Comparison of ENCODE assay signal across 1 cellular context in the genomic region with DNA sequence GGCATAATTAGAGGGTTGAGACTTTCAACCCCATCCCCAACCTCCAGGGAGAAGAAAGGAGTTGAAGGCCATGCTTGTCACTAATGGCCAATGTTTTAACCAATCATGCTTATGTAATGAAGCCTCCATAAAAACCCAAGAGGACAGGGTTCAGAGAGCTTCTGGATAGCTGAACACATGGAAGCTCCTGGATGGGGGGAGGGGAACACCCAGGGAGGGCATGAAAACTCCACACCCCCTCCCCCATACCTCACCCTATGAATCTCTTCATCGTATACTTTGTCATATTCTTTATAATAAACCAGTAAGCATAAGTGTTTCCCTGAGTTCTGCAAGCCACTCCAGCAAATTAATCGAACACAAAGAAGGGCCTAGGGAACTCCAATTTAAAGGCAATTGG.
TF ChIP-seq lines count a peak whose summit lies in the region.

No MANE protein-coding gene starts in this region.

TF ChIP-seq in K562, 482 proteins besides CTCF, POLR2A, EP300 and RAD21 (continues in another document):
- TF ChIP-seq CHD2 (IDR thresholded peaks at IDR 0.05; ENCODE audit: low read depth, low read length) (0 out of 2 replicates have a peak, but pooled peaks have one; percentile 20), HMBOX1 (IDR thresholded peaks at IDR 0.05) (no peak), CUX1 (CRISPR knock-in tag; IDR thresholded peaks at IDR 0.05) (0 out of 2 replicates have a peak, but pooled peaks have one; percentile 30), ZNF592 (IDR thresholded peaks at IDR 0.05) (peak; percentile 83), RBBP5 (IDR thresholded peaks at IDR 0.05; ENCODE audit: borderline replicate concordance, insufficient read depth, low read length, poor library complexity, severe bottlenecking) (no peak), CHD1 (IDR thresholded peaks at IDR 0.05; ENCODE audit: low read length) (no peak), MEF2A (IDR thresholded peaks at IDR 0.05; ENCODE audit: control insufficient read depth, low read depth, low read length) (no peak), FOXK2 (conservative IDR thresholded peaks at IDR 0.05 in 1 of 2, IDR thresholded peaks at IDR 0.05 in 1 of 2; ENCODE audit: low read depth in 2 of 2) (no peak), HBP1 (CRISPR knock-in tag; IDR thresholded peaks at IDR 0.05) (no peak), CAMTA2 (CRISPR knock-in tag; conservative IDR thresholded peaks at IDR 0.05) (no peak), ZNF3 (CRISPR knock-in tag; IDR thresholded peaks at IDR 0.05) (no peak), POLR2AphosphoS2 (IDR thresholded peaks at IDR 0.05; ENCODE audit: low read length) (no peak), GABPB1 (CRISPR knock-in tag; IDR thresholded peaks at IDR 0.05) (no peak), YY1 (IDR thresholded peaks at IDR 0.05; ENCODE audit: borderline replicate concordance in 1 of 3, control insufficient read depth in 1 of 3, extremely low read depth in 1 of 3, insufficient read depth in 3 of 3, insufficient read length in 1 of 3, insufficient replicate concordance in 2 of 3, low read depth in 1 of 3, low read length in 2 of 3) (no peak), CEBPG (CRISPR knock-in tag; IDR thresholded peaks at IDR 0.05) (0 out of 2 replicates have a peak, but pooled peaks have one; percentile 14), CEBPG (tag; conservative IDR thresholded peaks at IDR 0.05 in 1 of 2, IDR thresholded peaks at IDR 0.05 in 1 of 2) (no peak), MYC (IDR thresholded peaks at IDR 0.05; ENCODE audit: low read depth, low read length) (0 out of 2 replicates have a peak, but pooled peaks have one; percentile 12), MYC (CRISPR knock-in tag; IDR thresholded peaks at IDR 0.05; ENCODE audit: borderline replicate concordance, low read depth) (no peak), FOXK1 (CRISPR knock-in tag; IDR thresholded peaks at IDR 0.05; ENCODE audit: borderline replicate concordance) (no peak), KLF10 (CRISPR knock-in tag; IDR thresholded peaks at IDR 0.05) (no peak), CSDE1 (IDR thresholded peaks at IDR 0.05) (no peak), SIN3B (IDR thresholded peaks at IDR 0.05; ENCODE audit: low read depth) (no peak), BCOR (IDR thresholded peaks at IDR 0.05) (no peak), NFRKB (IDR thresholded peaks at IDR 0.05; ENCODE audit: low read depth) (peak; percentile 70; the same call in 1 of the 2 replicates), ELF2 (CRISPR knock-in tag; IDR thresholded peaks at IDR 0.05) (no peak), L3MBTL2 (IDR thresholded peaks at IDR 0.05) (no peak), ZNF398 (CRISPR knock-in tag; IDR thresholded peaks at IDR 0.05) (no peak), KDM1A (IDR thresholded peaks at IDR 0.05) (no peak), NCOA4 (IDR thresholded peaks at IDR 0.05; ENCODE audit: partially characterized antibody) (no peak), NRF1 (conservative IDR thresholded peaks at IDR 0.05 in 1 of 2, IDR thresholded peaks at IDR 0.05 in 1 of 2) (no peak), IFI16 (CRISPR knock-in tag; IDR thresholded peaks at IDR 0.05) (no peak), ZNF766 (CRISPR knock-in tag; conservative IDR thresholded peaks at IDR 0.05) (0 out of 2 replicates have a peak, but pooled peaks have one; percentile 15), SNIP1 (IDR thresholded peaks at IDR 0.05; ENCODE audit: low read depth) (no peak), TRIM24 (IDR thresholded peaks at IDR 0.05) (no peak), LEF1 (IDR thresholded peaks at IDR 0.05) (0 out of 2 replicates have a peak, but pooled peaks have one; percentile 42), FOXJ3 (CRISPR knock-in tag; IDR thresholded peaks at IDR 0.05) (no peak), ZNF589 (CRISPR knock-in tag; IDR thresholded peaks at IDR 0.05; ENCODE audit: low read depth) (0 out of 2 replicates have a peak, but pooled peaks have one; percentile 39), DMBX1 (CRISPR knock-in tag; IDR thresholded peaks at IDR 0.05; ENCODE audit: borderline replicate concordance) (peak; percentile 58; the same call in 1 of the 2 replicates), POLR2G (IDR thresholded peaks at IDR 0.05; ENCODE audit: low read depth, low read length) (no peak)
- TF ChIP-seq, protein P1, sequence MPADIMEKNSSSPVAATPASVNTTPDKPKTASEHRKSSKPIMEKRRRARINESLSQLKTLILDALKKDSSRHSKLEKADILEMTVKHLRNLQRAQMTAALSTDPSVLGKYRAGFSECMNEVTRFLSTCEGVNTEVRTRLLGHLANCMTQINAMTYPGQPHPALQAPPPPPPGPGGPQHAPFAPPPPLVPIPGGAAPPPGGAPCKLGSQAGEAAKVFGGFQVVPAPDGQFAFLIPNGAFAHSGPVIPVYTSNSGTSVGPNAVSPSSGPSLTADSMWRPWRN (IDR thresholded peaks at IDR 0.05; ENCODE audit: low read depth): no peak
- TF ChIP-seq, protein P2, sequence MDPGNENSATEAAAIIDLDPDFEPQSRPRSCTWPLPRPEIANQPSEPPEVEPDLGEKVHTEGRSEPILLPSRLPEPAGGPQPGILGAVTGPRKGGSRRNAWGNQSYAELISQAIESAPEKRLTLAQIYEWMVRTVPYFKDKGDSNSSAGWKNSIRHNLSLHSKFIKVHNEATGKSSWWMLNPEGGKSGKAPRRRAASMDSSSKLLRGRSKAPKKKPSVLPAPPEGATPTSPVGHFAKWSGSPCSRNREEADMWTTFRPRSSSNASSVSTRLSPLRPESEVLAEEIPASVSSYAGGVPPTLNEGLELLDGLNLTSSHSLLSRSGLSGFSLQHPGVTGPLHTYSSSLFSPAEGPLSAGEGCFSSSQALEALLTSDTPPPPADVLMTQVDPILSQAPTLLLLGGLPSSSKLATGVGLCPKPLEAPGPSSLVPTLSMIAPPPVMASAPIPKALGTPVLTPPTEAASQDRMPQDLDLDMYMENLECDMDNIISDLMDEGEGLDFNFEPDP (CRISPR knock-in tag; IDR thresholded peaks at IDR 0.05): no peak
- TF ChIP-seq, protein P3, sequence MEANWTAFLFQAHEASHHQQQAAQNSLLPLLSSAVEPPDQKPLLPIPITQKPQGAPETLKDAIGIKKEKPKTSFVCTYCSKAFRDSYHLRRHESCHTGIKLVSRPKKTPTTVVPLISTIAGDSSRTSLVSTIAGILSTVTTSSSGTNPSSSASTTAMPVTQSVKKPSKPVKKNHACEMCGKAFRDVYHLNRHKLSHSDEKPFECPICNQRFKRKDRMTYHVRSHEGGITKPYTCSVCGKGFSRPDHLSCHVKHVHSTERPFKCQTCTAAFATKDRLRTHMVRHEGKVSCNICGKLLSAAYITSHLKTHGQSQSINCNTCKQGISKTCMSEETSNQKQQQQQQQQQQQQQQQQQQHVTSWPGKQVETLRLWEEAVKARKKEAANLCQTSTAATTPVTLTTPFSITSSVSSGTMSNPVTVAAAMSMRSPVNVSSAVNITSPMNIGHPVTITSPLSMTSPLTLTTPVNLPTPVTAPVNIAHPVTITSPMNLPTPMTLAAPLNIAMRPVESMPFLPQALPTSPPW (CRISPR knock-in tag; IDR thresholded peaks at IDR 0.05): peak; percentile 29; the same call in 1 of the 2 replicates
- TF ChIP-seq, protein P4, sequence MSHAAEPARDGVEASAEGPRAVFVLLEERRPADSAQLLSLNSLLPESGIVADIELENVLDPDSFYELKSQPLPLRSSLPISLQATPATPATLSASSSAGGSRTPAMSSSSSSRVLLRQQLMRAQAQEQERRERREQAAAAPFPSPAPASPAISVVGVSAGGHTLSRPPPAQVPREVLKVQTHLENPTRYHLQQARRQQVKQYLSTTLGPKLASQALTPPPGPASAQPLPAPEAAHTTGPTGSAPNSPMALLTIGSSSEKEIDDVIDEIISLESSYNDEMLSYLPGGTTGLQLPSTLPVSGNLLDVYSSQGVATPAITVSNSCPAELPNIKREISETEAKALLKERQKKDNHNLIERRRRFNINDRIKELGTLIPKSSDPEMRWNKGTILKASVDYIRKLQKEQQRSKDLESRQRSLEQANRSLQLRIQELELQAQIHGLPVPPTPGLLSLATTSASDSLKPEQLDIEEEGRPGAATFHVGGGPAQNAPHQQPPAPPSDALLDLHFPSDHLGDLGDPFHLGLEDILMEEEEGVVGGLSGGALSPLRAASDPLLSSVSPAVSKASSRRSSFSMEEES (CRISPR knock-in tag; IDR thresholded peaks at IDR 0.05): no peak
